ENCODE assay signal across 8 cellular contexts in genomic region chr1:27725374-27726172, GRCh38. TPM values are rescaled to one million over a fixed set of nuclear protein-coding genes. Genes with fewer than 3 reads are reported as not detected.
DNase-seq lines count a peak whose midpoint lies in the region; ATAC-seq and TF ChIP-seq lines count a peak whose summit lies in the region.

Gene FAM76A, plus strand, starts transcription at chr1:27725961. Its CDS starts 120 bp downstream, at chr1:27726081.

- H3K27ac ChIP-seq in CD8-positive, alpha-beta T cell (ENCODE audit: low read depth, low read length), result peak within 1 kb of the TSS; percentile 94
- H3K27ac ChIP-seq in dorsolateral prefrontal cortex (peak within 1 kb of the TSS; percentile 61 to 97 (median 93)), right lobe of liver (peak within 1 kb of the TSS; percentile 79 to 84 (median 82))

- TF ChIP-seq CTCF in CD8-positive, alpha-beta T cell (IDR thresholded peaks at IDR 0.05), result peak; percentile 25
- TF ChIP-seq CTCF in dorsolateral prefrontal cortex (IDR thresholded peaks at IDR 0.05 in 54 of 56, conservative IDR thresholded peaks at IDR 0.05 in 2 of 56; ENCODE audit: low read depth in 1 of 56, partially characterized antibody in 56 of 56) (peak in 55 of 56 donors; percentile 27 to 89 (median 65)), right lobe of liver (IDR thresholded peaks at IDR 0.05) (peak in 3 of 4 donors; percentile 63 to 79 (median 65))

- TF ChIP-seq POLR2A in right lobe of liver (IDR thresholded peaks at IDR 0.05), result peak; percentile 92

- DNase-seq in CD8-positive, alpha-beta T cell, result peak; percentile 99 to 100 (median 99)
- DNase-seq in HK-2 (ENCODE audit: unreplicated experiment) (peak; percentile 100), NCI-H82 treated with DMSO at 0.1 percent for 48 hours (lab: John Stamatoyannopoulos, UW; ENCODE audit: unreplicated experiment) (peak; percentile 99), dorsolateral prefrontal cortex (peak; percentile 99 to 100 (median 99)), right lobe of liver (peak; percentile 99 to 100 (median 100))
- peak; percentile 100 for DNase-seq in activated CD4-positive, alpha-beta memory T cell treated with anti-CD3 and anti-CD28 coated beads for 36 hours
- DNase-seq in stimulated activated CD4-positive, alpha-beta T cell treated with anti-CD3 and anti-CD28 coated beads, Interleukin-4, amount 100 ng/mL, for 4 hours, result peak; percentile 99

- H3K9me3 ChIP-seq in CD8-positive, alpha-beta T cell (ENCODE audit: low read length), result no peaks in the 10 kb centered on the region
- no peaks in the 10 kb centered on the region for H3K9me3 ChIP-seq in right lobe of liver

- CTCF ChIA-PET in CD8-positive, alpha-beta T cell (lab: Charles Lee), result interaction anchor here (0.6 to 1.9 kb wide), 15 partner anchors 8 to 228 kb away, joined by 3 to 13 read pairs (median 3); partner anchors contain the start of genes AHDC1 and IFI6
- CTCF ChIA-PET in activated CD4-positive, alpha-beta memory T cell treated with anti-CD3 and anti-CD28 coated beads for 36 hours (lab: Charles Lee), result interaction anchor here (0.7 to 3.9 kb wide), 12 partner anchors 27 to 1399 kb away, joined by 3 to 39 read pairs (median 4); partner anchors contain the start of genes IFI6, PPP1R8 and STX12

- H3K27me3 ChIP-seq in CD8-positive, alpha-beta T cell (ENCODE audit: insufficient read depth, low read length), result no peaks in the 10 kb centered on the region
- H3K27me3 ChIP-seq in dorsolateral prefrontal cortex (no peaks in the 10 kb centered on the region), right lobe of liver (no peaks in the 10 kb centered on the region)

- H3K9me3 Mint-ChIP-seq in CD8-positive, alpha-beta T cell, result no peaks in the 10 kb centered on the region
- no peaks in the 10 kb centered on the region for H3K9me3 Mint-ChIP-seq in activated CD4-positive, alpha-beta memory T cell treated with anti-CD3 and anti-CD28 coated beads for 36 hours

- peaks cover 26% of the 10 kb centered on the region for H3K4me1 Mint-ChIP-seq in CD8-positive, alpha-beta T cell (ENCODE audit: low read depth)
- peaks cover 16% of the 10 kb centered on the region for H3K4me1 Mint-ChIP-seq in activated CD4-positive, alpha-beta memory T cell treated with anti-CD3 and anti-CD28 coated beads for 36 hours (ENCODE audit: low read depth)

- peak within 1 kb of the TSS; percentile 94 for H3K27ac Mint-ChIP-seq in CD8-positive, alpha-beta T cell
- peak within 1 kb of the TSS; percentile 79 for H3K27ac Mint-ChIP-seq in activated CD4-positive, alpha-beta memory T cell treated with anti-CD3 and anti-CD28 coated beads for 36 hours

- peak; percentile 92 for ATAC-seq in CD8-positive, alpha-beta T cell
- ATAC-seq in GM19452 (IDR thresholded peaks at IDR 0.05; ENCODE audit: unreplicated experiment), result peak; percentile 93
- peak; percentile 97 to 99 (median 98) for ATAC-seq in right lobe of liver

- no peaks in the 10 kb centered on the region for H3K27me3 Mint-ChIP-seq in CD8-positive, alpha-beta T cell (ENCODE audit: low read depth)
- H3K27me3 Mint-ChIP-seq in activated CD4-positive, alpha-beta memory T cell treated with anti-CD3 and anti-CD28 coated beads for 36 hours, result no peaks in the 10 kb centered on the region

- intact Hi-C loops in CD8-positive, alpha-beta T cell (cut with DNase I, micrococcal nuclease), result loop anchor here (1.0 to 5.0 kb wide), 11 partner anchors 48 to 571 kb away; partner anchors contain the start of genes AHDC1 (in 2 of the 2), IFI6 (in 2 of the 2), STX12 (in 2 of the 2) and TMEM222 (in 2 of the 2)
- intact Hi-C loops in activated CD4-positive, alpha-beta memory T cell treated with anti-CD3 and anti-CD28 coated beads for 36 hours (cut with micrococcal nuclease), result loop anchor here (1.0 to 10.0 kb wide), 4 partner anchors 48 to 109 kb away; partner anchors contain the start of genes IFI6, PPP1R8 and STX12
- intact Hi-C loops in dorsolateral prefrontal cortex (cut with DNase I), result loop anchor here (1.0 to 5.0 kb wide), 4 partner anchors 47 to 105 kb away; partner anchors contain the start of genes STX12 (in 2 of the 2), IFI6 (in 1 of the 2) and PPP1R8 (in 1 of the 2)
- intact Hi-C loops in right lobe of liver (cut with DNase I), result no loop called here

- H3K4me1 ChIP-seq in CD8-positive, alpha-beta T cell (ENCODE audit: insufficient read depth, low read length), result peaks cover 15% of the 10 kb centered on the region
- H3K4me1 ChIP-seq in right lobe of liver, result peaks cover 0 to 5% (median 0%) of the 10 kb centered on the region in 4 donors

- 14% methylated on average over 9 of the region's 72 CpGs for WGBS in right lobe of liver (ENCODE audit: insufficient coverage, low coverage, low lambda C conversion rate, missing lambda C conversion rate)

- POLR2A ChIA-PET in CD8-positive, alpha-beta T cell (lab: Charles Lee), result interaction anchor here (0.6 to 2.8 kb wide), 15 partner anchors 10 to 1456 kb away, joined by 3 to 30 read pairs (median 4); partner anchors contain the start of genes ATP5IF1, IFI6, PPP1R8 and SRSF4
- POLR2A ChIA-PET in activated CD4-positive, alpha-beta memory T cell treated with anti-CD3 and anti-CD28 coated beads for 36 hours (lab: Charles Lee), result interaction anchor here (0.5 to 1.7 kb wide), 11 partner anchors 33 to 856 kb away, joined by 3 to 34 read pairs (median 4); partner anchors contain the start of genes IFI6, NUDC, PPP1R8 and STX12

- peaks cover 26% of the 10 kb centered on the region for H3K36me3 Mint-ChIP-seq in CD8-positive, alpha-beta T cell
- H3K36me3 Mint-ChIP-seq in activated CD4-positive, alpha-beta memory T cell treated with anti-CD3 and anti-CD28 coated beads for 36 hours, result peaks cover 8% of the 10 kb centered on the region

- H3K36me3 ChIP-seq in CD8-positive, alpha-beta T cell (ENCODE audit: insufficient read depth, low read length), result no peaks in the 10 kb centered on the region
- H3K36me3 ChIP-seq in right lobe of liver, result peaks cover 0 to 2% (median 0%) of the 10 kb centered on the region in 4 donors

- peak within 1 kb of the TSS; percentile 92 for H3K4me3 ChIP-seq in CD8-positive, alpha-beta T cell (ENCODE audit: low read depth, low read length)
- H3K4me3 ChIP-seq in dorsolateral prefrontal cortex (peak within 1 kb of the TSS; percentile 64 to 98 (median 91)), right lobe of liver (peak within 1 kb of the TSS; percentile 90 to 96 (median 94))

- H3K4me3 Mint-ChIP-seq in CD8-positive, alpha-beta T cell, result peak within 1 kb of the TSS; percentile 84
- peak within 1 kb of the TSS; percentile 81 for H3K4me3 Mint-ChIP-seq in activated CD4-positive, alpha-beta memory T cell treated with anti-CD3 and anti-CD28 coated beads for 36 hours

RNA-seq across cellular contexts. Expression of gene FAM76A, which starts in this region (rescaled TPM):
- total RNA-seq in CD8-positive, alpha-beta T cell, result 10 to 100 TPM; 29.5 to 31.7 TPM
- 10 to 100 TPM in 1 of 2 experiments, 1 to 10 TPM in 1; 8.1 to 11.8 TPM for total RNA-seq in activated CD4-positive, alpha-beta memory T cell treated with anti-CD3 and anti-CD28 coated beads for 36 hours
- total RNA-seq in dorsolateral prefrontal cortex (10 to 100 TPM in 117 of 120 experiments, 1 to 10 TPM in 3; 8.3 to 24.0 (median 15.8) TPM), right lobe of liver (1 to 10 TPM; 3.5 to 7.4 (median 4.9) TPM)

Comparison
In these comparisons a context has a peak if more than half of its experiments do, and no peak if none do; other contexts are left out.
1. Peak in every context shown above with its lines: DNase-seq, ATAC-seq, H3K4me3 ChIP-seq and H3K27ac ChIP-seq.
2. intact Hi-C loops: an anchor here in CD8-positive, alpha-beta T cell (1.0 to 5.0 kb wide), activated CD4-positive, alpha-beta memory T cell treated with anti-CD3 and anti-CD28 coated beads for 36 hours (1.0 to 10.0 kb wide) and dorsolateral prefrontal cortex (1.0 to 5.0 kb wide); none called in right lobe of liver.